ENCODE assay signal across 1 cellular context in the genomic region with DNA sequence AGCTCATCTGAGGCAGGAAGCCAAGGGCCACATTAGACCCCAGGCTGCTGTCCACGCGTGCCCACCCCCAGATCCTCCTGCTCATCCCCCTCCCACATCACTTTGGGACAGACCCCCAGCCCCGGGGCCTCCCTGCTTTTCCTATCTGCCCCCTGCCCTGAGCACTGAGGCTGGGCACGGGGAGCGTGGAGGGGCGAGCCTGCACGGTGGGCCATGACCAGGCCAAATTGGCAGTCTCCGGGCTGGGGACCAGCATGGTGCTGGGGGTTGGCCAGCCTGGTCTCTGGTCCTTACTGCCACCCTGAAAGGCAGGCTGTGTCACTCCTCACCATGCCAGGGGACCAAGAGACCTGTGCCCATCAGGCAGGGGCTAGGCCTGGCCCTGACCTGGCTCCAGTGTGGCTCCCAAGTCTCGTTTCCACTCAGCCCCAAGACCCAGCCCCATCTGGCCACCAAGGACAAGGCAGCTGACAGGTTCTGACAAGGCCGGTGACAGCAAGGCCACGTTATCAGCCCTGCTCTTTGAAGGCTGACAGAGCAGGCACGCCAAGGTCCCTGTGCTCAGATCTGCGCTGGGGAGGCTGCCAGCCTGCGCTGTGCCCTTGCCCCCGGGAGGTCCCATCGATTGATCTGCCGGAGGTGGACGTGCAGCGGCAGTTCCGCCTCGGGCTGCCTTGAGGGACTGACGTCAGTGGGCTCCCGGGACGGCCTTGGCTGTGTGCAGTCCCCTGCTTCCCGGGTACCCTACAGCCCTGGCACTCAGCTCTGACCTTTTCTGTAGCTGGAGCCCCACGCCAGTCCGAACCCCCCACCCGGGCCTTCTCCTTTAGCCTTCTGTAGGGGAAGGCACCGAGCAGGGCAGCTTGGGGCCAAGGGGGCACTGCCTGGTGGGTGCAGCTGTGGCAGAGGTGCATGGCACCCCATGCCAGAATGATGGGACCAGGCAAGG.
TF ChIP-seq lines count a peak whose summit lies in the region.

No MANE protein-coding gene starts in this region.

TF ChIP-seq in HepG2, 621 proteins besides CTCF, POLR2A, EP300 and RAD21 (continued from another document):
- TF ChIP-seq, protein P1, sequence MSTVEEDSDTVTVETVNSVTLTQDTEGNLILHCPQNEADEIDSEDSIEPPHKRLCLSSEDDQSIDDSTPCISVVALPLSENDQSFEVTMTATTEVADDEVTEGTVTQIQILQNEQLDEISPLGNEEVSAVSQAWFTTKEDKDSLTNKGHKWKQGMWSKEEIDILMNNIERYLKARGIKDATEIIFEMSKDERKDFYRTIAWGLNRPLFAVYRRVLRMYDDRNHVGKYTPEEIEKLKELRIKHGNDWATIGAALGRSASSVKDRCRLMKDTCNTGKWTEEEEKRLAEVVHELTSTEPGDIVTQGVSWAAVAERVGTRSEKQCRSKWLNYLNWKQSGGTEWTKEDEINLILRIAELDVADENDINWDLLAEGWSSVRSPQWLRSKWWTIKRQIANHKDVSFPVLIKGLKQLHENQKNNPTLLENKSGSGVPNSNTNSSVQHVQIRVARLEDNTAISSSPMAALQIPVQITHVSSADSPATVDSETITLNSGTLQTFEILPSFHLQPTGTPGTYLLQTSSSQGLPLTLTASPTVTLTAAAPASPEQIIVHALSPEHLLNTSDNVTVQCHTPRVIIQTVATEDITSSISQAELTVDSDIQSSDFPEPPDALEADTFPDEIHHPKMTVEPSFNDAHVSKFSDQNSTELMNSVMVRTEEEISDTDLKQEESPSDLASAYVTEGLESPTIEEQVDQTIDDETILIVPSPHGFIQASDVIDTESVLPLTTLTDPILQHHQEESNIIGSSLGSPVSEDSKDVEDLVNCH (CRISPR knock-in tag; IDR thresholded peaks at IDR 0.05), result no peak
- TF ChIP-seq ZNF282 (IDR thresholded peaks at IDR 0.05; ENCODE audit: partially characterized antibody), result no peak
- TF ChIP-seq, protein P2, sequence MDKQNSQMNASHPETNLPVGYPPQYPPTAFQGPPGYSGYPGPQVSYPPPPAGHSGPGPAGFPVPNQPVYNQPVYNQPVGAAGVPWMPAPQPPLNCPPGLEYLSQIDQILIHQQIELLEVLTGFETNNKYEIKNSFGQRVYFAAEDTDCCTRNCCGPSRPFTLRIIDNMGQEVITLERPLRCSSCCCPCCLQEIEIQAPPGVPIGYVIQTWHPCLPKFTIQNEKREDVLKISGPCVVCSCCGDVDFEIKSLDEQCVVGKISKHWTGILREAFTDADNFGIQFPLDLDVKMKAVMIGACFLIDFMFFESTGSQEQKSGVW (CRISPR knock-in tag; IDR thresholded peaks at IDR 0.05; ENCODE audit: borderline replicate concordance), result no peak
- TF ChIP-seq ZNF75D (CRISPR knock-in tag; IDR thresholded peaks at IDR 0.05; ENCODE audit: borderline replicate concordance), result no peak
- TF ChIP-seq RXRB (CRISPR knock-in tag; IDR thresholded peaks at IDR 0.05; ENCODE audit: borderline replicate concordance), result peak; percentile 96
- no peak for TF ChIP-seq ZNF496 (CRISPR knock-in tag; IDR thresholded peaks at IDR 0.05; ENCODE audit: insufficient replicate concordance)
- peak; percentile 19; the same call in 1 of the 2 replicates for TF ChIP-seq ZNF572 (CRISPR knock-in tag; IDR thresholded peaks at IDR 0.05)
- TF ChIP-seq PHB2 (IDR thresholded peaks at IDR 0.05; ENCODE audit: partially characterized antibody), result no peak
- TF ChIP-seq ZNF337 (CRISPR knock-in tag; IDR thresholded peaks at IDR 0.05; ENCODE audit: borderline replicate concordance, low read depth), result peak; percentile 48; the same call in 1 of the 2 replicates
- TF ChIP-seq DNMT3B (CRISPR knock-in tag; conservative IDR thresholded peaks at IDR 0.05), result no peak
- TF ChIP-seq, protein P3, sequence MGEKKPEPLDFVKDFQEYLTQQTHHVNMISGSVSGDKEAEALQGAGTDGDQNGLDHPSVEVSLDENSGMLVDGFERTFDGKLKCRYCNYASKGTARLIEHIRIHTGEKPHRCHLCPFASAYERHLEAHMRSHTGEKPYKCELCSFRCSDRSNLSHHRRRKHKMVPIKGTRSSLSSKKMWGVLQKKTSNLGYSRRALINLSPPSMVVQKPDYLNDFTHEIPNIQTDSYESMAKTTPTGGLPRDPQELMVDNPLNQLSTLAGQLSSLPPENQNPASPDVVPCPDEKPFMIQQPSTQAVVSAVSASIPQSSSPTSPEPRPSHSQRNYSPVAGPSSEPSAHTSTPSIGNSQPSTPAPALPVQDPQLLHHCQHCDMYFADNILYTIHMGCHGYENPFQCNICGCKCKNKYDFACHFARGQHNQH (CRISPR knock-in tag; IDR thresholded peaks at IDR 0.05), result peak; percentile 94; the same call in 1 of the 2 replicates
- TF ChIP-seq ZNF883 (CRISPR knock-in tag; IDR thresholded peaks at IDR 0.05; ENCODE audit: not compliant biosample characterization), result peak; percentile 60
- peak; percentile 95; the same call in 1 of the 2 replicates for TF ChIP-seq ZNF607 (CRISPR knock-in tag; IDR thresholded peaks at IDR 0.05; ENCODE audit: borderline replicate concordance)
- TF ChIP-seq, protein P4, sequence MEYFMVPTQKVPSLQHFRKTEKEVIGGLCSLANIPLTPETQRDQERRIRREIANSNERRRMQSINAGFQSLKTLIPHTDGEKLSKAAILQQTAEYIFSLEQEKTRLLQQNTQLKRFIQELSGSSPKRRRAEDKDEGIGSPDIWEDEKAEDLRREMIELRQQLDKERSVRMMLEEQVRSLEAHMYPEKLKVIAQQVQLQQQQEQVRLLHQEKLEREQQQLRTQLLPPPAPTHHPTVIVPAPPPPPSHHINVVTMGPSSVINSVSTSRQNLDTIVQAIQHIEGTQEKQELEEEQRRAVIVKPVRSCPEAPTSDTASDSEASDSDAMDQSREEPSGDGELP (IDR thresholded peaks at IDR 0.05; ENCODE audit: borderline replicate concordance, low read depth), result peak; percentile 90; the same call in 1 of the 2 replicates
- TF ChIP-seq ERF (CRISPR knock-in tag; IDR thresholded peaks at IDR 0.05), result peak; percentile 94
- TF ChIP-seq, protein P5, sequence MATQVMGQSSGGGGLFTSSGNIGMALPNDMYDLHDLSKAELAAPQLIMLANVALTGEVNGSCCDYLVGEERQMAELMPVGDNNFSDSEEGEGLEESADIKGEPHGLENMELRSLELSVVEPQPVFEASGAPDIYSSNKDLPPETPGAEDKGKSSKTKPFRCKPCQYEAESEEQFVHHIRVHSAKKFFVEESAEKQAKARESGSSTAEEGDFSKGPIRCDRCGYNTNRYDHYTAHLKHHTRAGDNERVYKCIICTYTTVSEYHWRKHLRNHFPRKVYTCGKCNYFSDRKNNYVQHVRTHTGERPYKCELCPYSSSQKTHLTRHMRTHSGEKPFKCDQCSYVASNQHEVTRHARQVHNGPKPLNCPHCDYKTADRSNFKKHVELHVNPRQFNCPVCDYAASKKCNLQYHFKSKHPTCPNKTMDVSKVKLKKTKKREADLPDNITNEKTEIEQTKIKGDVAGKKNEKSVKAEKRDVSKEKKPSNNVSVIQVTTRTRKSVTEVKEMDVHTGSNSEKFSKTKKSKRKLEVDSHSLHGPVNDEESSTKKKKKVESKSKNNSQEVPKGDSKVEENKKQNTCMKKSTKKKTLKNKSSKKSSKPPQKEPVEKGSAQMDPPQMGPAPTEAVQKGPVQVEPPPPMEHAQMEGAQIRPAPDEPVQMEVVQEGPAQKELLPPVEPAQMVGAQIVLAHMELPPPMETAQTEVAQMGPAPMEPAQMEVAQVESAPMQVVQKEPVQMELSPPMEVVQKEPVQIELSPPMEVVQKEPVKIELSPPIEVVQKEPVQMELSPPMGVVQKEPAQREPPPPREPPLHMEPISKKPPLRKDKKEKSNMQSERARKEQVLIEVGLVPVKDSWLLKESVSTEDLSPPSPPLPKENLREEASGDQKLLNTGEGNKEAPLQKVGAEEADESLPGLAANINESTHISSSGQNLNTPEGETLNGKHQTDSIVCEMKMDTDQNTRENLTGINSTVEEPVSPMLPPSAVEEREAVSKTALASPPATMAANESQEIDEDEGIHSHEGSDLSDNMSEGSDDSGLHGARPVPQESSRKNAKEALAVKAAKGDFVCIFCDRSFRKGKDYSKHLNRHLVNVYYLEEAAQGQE (IDR thresholded peaks at IDR 0.05; ENCODE audit: borderline replicate concordance in 1 of 2, low read depth in 1 of 2, low read length in 2 of 2), result no peak
- TF ChIP-seq ARID2 (CRISPR knock-in tag; IDR thresholded peaks at IDR 0.05; ENCODE audit: borderline replicate concordance), result no peak
- peak; percentile 94 for TF ChIP-seq MIER3 (CRISPR knock-in tag; IDR thresholded peaks at IDR 0.05; ENCODE audit: borderline replicate concordance)
- peak; percentile 52; the same call in 1 of the 2 replicates for TF ChIP-seq HMG20B (CRISPR knock-in tag; conservative IDR thresholded peaks at IDR 0.05)
TF ChIP-seq in HepG2: peak in this region for 305.
